8 cellular contexts compared by ENCODE assay signal in the genomic region with DNA sequence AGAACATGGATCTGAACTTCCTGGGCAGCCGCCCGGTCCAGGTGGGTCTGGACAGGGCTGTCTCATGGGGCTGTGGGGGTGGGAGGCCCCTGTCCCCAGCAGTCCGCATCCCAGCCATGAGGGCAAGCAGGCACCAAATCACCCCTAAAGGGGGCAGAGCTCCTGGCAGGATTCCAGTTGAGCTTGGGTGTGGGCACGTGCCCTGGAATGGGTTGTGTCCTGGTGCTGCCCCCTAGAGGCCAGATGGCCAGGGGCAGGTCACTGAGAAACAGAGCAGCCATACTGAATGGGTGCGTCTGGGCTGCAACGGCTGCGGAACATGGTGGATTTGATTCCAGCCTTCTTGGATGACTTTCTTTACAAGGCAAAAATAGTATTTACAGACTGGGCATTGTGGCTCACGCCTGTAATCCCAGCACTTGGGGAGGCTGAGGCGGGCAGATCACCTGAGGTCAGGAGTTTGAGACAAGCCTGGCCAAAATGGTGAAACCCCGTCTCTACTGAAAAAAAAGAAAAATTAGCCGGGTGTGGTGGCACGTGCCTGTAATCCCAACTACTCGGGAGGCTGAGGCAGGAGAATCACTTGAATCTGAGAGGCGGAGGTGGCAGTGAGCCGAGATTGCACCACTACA. TPM values are rescaled to one million over a fixed set of nuclear protein-coding genes. Genes with fewer than 3 reads are reported as not detected.
DNase-seq lines count a peak whose midpoint lies in the region; ATAC-seq and TF ChIP-seq lines count a peak whose summit lies in the region.
"Not testable (repeated sequence)": the region's sequence is repeated elsewhere in the genome, so short reads cannot be mapped to it uniquely, and the experiment has no call there.

No MANE protein-coding gene starts in this region.

- not testable (repeated sequence) for H3K4me1 ChIP-seq in effector memory CD4-positive, alpha-beta T cell (ENCODE audit: control insufficient read depth, insufficient read depth, low read length, poor library complexity, severe bottlenecking)
- peaks cover 4 to 11% of the 10 kb centered on the region in 2 donors for H3K4me1 ChIP-seq in left lung

- not testable (repeated sequence) for H3K4me3 ChIP-seq in AG04449 (ENCODE audit: low read depth, low read length); GM12875 (ENCODE audit: low read depth, low read length); effector memory CD4-positive, alpha-beta T cell (ENCODE audit: insufficient read depth, low read depth, low read length, poor library complexity, severe bottlenecking); left lung

- peak; percentile 84 for ATAC-seq in SK-N-SH treated with all-trans-retinoic acid at 6 μM for 48 hours
- ATAC-seq in left lung, result not testable (repeated sequence)

- CTCF ChIA-PET in AG04449 (lab: Yijun Ruan, JAX), result interaction anchor here (0.7 to 3.3 kb wide), 14 partner anchors 8 to 143 kb away, joined by 3 to 17 read pairs (median 6); partner anchors contain the start of gene MGRN1

- not testable (repeated sequence) for DNase-seq in AG04449 (ENCODE audit: low read depth, low spot score)
- DNase-seq in NCI-H1105 treated with DMSO at 0.1 percent for 48 hours (lab: John Stamatoyannopoulos, UW) (peak; percentile 23), activated T-cell treated with anti-CD3 and anti-CD28 coated beads for 48 hours (ENCODE audit: low read depth) (peak; percentile 78), left lung (peak in 1 of 2 donors; percentile 89)
- peak; percentile 50 to 70 (median 59) for DNase-seq in effector memory CD4-positive, alpha-beta T cell
- DNase-seq in stimulated activated CD4-positive, alpha-beta T cell treated with anti-CD3 and anti-CD28 coated beads, Interleukin-2, amount 100 ng/mL, for 4 hours (ENCODE audit: low read depth), result peak; percentile 58

- peak; percentile 63 for TF ChIP-seq CTCF in AG04449 (IDR thresholded peaks at IDR 0.05; ENCODE audit: insufficient read depth, low read length, missing control alignments)
- peak; percentile 85 for TF ChIP-seq CTCF in GM12875 (IDR thresholded peaks at IDR 0.05; ENCODE audit: borderline replicate concordance, insufficient read depth, low read depth, low read length)
- TF ChIP-seq CTCF in left lung (IDR thresholded peaks at IDR 0.05), result peak; percentile 49 to 83

- peaks cover 37% of the 10 kb centered on the region for H3K36me3 ChIP-seq in effector memory CD4-positive, alpha-beta T cell (ENCODE audit: control insufficient read depth, insufficient read depth, low read length)
- peaks cover 0 to 74% of the 10 kb centered on the region in 2 donors for H3K36me3 ChIP-seq in left lung

- not testable (repeated sequence) for H3K9me3 ChIP-seq in effector memory CD4-positive, alpha-beta T cell (ENCODE audit: control insufficient read depth, low read length); left lung

- not testable (repeated sequence) for H3K27me3 ChIP-seq in effector memory CD4-positive, alpha-beta T cell (replicated peaks; ENCODE audit: control insufficient read depth, insufficient read depth, low read length, poor library complexity, severe bottlenecking); left lung

- H3K27ac ChIP-seq in effector memory CD4-positive, alpha-beta T cell (ENCODE audit: insufficient read depth, low read length, poor library complexity, severe bottlenecking); left lung: not testable (repeated sequence)

- POLR2A ChIA-PET in AG04449 (lab: Yijun Ruan, JAX), result interaction anchor here (0.6 kb wide), 1 partner anchor 372 kb away, joined by 4 read pairs; no protein-coding TSS in a partner anchor

- intact Hi-C loops in left lung (cut with DNase I), result not testable (repeated sequence)

RNA-seq across cellular contexts. Expression of gene MGRN1, which starts 25.9 kb away (rescaled TPM):
- total RNA-seq in left lung, result 10 to 100 TPM; 81.6 to 98.1 TPM

RNA-seq across cellular contexts. Expression of gene UBALD1, which starts 35.9 kb away (rescaled TPM):
- total RNA-seq in left lung, result 10 to 100 TPM; 26.7 to 27.8 TPM

RNA-seq across cellular contexts. Expression of gene NUDT16L1, which starts 42.8 kb away (rescaled TPM):
- total RNA-seq in left lung, result 10 to 100 TPM; 26.6 to 53.1 TPM
